In genomic region chr3:9825461-9826040, GRCh38 we compare ENCODE assay signal across 1 cellular context.
TF ChIP-seq lines count a peak whose summit lies in the region.

No MANE protein-coding gene starts in this region.

TF ChIP-seq in HepG2, 621 proteins besides CTCF, POLR2A, EP300 and RAD21:
- TF ChIP-seq ZNF792 (CRISPR knock-in tag; IDR thresholded peaks at IDR 0.05) (no peak), AGO2 (optimal IDR thresholded peaks at IDR 0.05; ENCODE audit: low read depth, low read length) (peak; percentile 53)
TF ChIP-seq in HepG2: peak in this region for 1.
